8 cellular contexts compared by ENCODE assay signal in genomic region chr11:86869966-86870570, GRCh38.
A peak's percentile ranks its signal among the peaks of the same experiment; 100 is the strongest.
DNase-seq lines count a peak whose midpoint lies in the region; ATAC-seq and TF ChIP-seq lines count a peak whose summit lies in the region.

No MANE protein-coding gene starts in this region.

- ATAC-seq in HG02870 (IDR thresholded peaks at IDR 0.05; ENCODE audit: unreplicated experiment), result peak; percentile 84
- peak; percentile 76 for ATAC-seq in mucosa of descending colon
- ATAC-seq in stimulated activated naive CD8-positive, alpha-beta T cell treated with anti-CD3 and anti-CD28 coated beads, Interleukin-15, amount 100 ng/mL, for 72 hours, result peak; percentile 61

- no peaks in the 10 kb centered on the region for H3K4me1 ChIP-seq in mucosa of descending colon (ENCODE audit: low read depth)

- H3K36me3 ChIP-seq in mucosa of descending colon (ENCODE audit: low read depth), result no peaks in the 10 kb centered on the region

- no peaks in the 10 kb centered on the region for H3K9me3 ChIP-seq in mucosa of descending colon

- H3K27me3 Mint-ChIP-seq in stimulated activated naive CD8-positive, alpha-beta T cell treated with anti-CD3 and anti-CD28 coated beads, Interleukin-15, amount 100 ng/mL, for 72 hours, result no peaks in the 10 kb centered on the region

- DNase-seq in GM12865 (ENCODE audit: low read depth), result peak; percentile 40
- peak; percentile 20 for DNase-seq in NCI-H2107 treated with DMSO at 0.1 percent for 48 hours (lab: John Stamatoyannopoulos, UW; ENCODE audit: unreplicated experiment)
- DNase-seq in activated CD4-positive, alpha-beta T cell treated with anti-CD3 and anti-CD28 coated beads, Interleukin-2, amount 50 U/mL, for 4 hours, result peak; percentile 3 to 14
- DNase-seq in epithelial cell of esophagus (ENCODE audit: low read depth), result peak; percentile 54
- DNase-seq in mucosa of descending colon, result peak in 2 of 3 donors; percentile 39 to 70
- DNase-seq in stimulated activated naive CD8-positive, alpha-beta T cell treated with anti-CD3 and anti-CD28 coated beads, Interleukin-15, amount 100 ng/mL, for 72 hours, result peak; percentile 25 to 30

- H3K27ac Mint-ChIP-seq in stimulated activated naive CD8-positive, alpha-beta T cell treated with anti-CD3 and anti-CD28 coated beads, Interleukin-15, amount 100 ng/mL, for 72 hours, result no peak overlapping the region

- intact Hi-C loops in mucosa of descending colon (cut with DNase I, micrococcal nuclease), result loop anchor here (5.0 kb wide), 1 partner anchor 47 kb away; no protein-coding TSS in a partner anchor

- no peak overlapping the region for H3K4me3 Mint-ChIP-seq in stimulated activated naive CD8-positive, alpha-beta T cell treated with anti-CD3 and anti-CD28 coated beads, Interleukin-15, amount 100 ng/mL, for 72 hours

- no peak overlapping the region for H3K27ac ChIP-seq in 22Rv1

- no peaks in the 10 kb centered on the region for H3K4me1 Mint-ChIP-seq in stimulated activated naive CD8-positive, alpha-beta T cell treated with anti-CD3 and anti-CD28 coated beads, Interleukin-15, amount 100 ng/mL, for 72 hours

- TF ChIP-seq CTCF in 22Rv1 (IDR thresholded peaks at IDR 0.05), result peak; percentile 91
- TF ChIP-seq CTCF in GM12865 (IDR thresholded peaks at IDR 0.05; ENCODE audit: insufficient read depth, low read depth, low read length, missing control alignments), result peak; percentile 73
- TF ChIP-seq CTCF in epithelial cell of esophagus (IDR thresholded peaks at IDR 0.05; ENCODE audit: insufficient read depth, low read depth, low read length, missing control alignments), result peak; percentile 79
- peak; percentile 32 for TF ChIP-seq CTCF in mucosa of descending colon (IDR thresholded peaks at IDR 0.05)

- H3K4me3 ChIP-seq in GM12865 (ENCODE audit: low read depth, low read length) (no peak overlapping the region), epithelial cell of esophagus (ENCODE audit: low read length) (no peak overlapping the region), mucosa of descending colon (no peak overlapping the region)

- no peaks in the 10 kb centered on the region for H3K9me3 Mint-ChIP-seq in stimulated activated naive CD8-positive, alpha-beta T cell treated with anti-CD3 and anti-CD28 coated beads, Interleukin-15, amount 100 ng/mL, for 72 hours

Comparison
In these comparisons a context has a peak if more than half of its experiments do, and no peak if none do; other contexts are left out.
1. CTCF ChIP-seq: peak in every context shown above with its lines; median percentile 91 in 22Rv1; 79 in epithelial cell of esophagus; 73 in GM12865; 32 in mucosa of descending colon.